Comparison of ENCODE assay signal across 18 cellular contexts in the genomic region with DNA sequence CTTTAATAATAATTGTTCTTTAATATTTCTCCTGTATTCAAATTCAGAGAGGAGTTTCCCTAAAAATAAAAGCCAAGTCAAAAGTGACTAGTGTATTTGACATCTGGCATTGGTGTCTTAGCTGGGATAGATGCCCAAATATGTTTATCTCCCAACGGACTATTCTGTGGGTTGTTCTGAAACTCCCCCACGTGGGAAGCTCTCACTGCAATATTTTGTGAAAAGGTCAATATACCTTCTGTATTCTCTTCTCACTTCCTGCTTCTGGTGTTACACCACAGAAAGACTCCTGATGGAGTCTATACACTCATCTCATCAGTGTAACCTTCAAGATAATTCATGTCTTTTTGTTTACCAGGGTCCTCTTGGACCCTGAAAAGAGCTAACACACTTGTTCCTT.
DNase-seq lines count a peak whose midpoint lies in the region; ATAC-seq and TF ChIP-seq lines count a peak whose summit lies in the region.
"Had no signal": no experiment of that assay in that cellular context is flagged by ENCODE, and none has a peak within 500 bp of the region (broad histone marks: within the 10 kb centered on the region; RNA-seq: fewer than 3 reads in every experiment).

No MANE protein-coding gene starts in this region.

- H3K36me3 Mint-ChIP-seq in natural killer cell treated with Interleukin-12 subunit alpha and Interleukin-12 subunit beta and Interleukin-15 and Interleukin-18, amount 100 ng/mL, for 72 hours, result no peaks in the 10 kb centered on the region
- no peaks in the 10 kb centered on the region for H3K36me3 Mint-ChIP-seq in activated CD4-positive, alpha-beta T cell treated with anti-CD3 and anti-CD28 coated beads, Interleukin-2, amount 10 ng/mL, durations not matched to agents 24 days and 14 days (ENCODE audit: low read depth)

- no peak for DNase-seq in natural killer cell treated with Interleukin-12 subunit alpha and Interleukin-12 subunit beta and Interleukin-15 and Interleukin-18, amount 100 ng/mL, for 72 hours (ENCODE audit: low spot score)
- DNase-seq in activated CD4-positive, alpha-beta T cell treated with anti-CD3 and anti-CD28 coated beads, Interleukin-2, amount 10 ng/mL, durations not matched to agents 24 days and 14 days, result no peak
- no peak for DNase-seq in 8988T
- DNase-seq: activated CD8-positive, alpha-beta T cell treated with anti-CD3 and anti-CD28 coated beads for 36 hours; Caco-2; GDM1; H9; NCI-H2171 treated with DMSO at 0.1 percent for 48 hours; ovary; sigmoid colon had no signal

- no peak for TF ChIP-seq CTCF in OCI-LY3 (IDR thresholded peaks at IDR 0.05; ENCODE audit: low read depth, low read length)

- no peak overlapping the region for H3K27ac Mint-ChIP-seq in natural killer cell treated with Interleukin-12 subunit alpha and Interleukin-12 subunit beta and Interleukin-15 and Interleukin-18, amount 100 ng/mL, for 72 hours
- H3K27ac Mint-ChIP-seq in activated CD4-positive, alpha-beta T cell treated with anti-CD3 and anti-CD28 coated beads, Interleukin-2, amount 10 ng/mL, durations not matched to agents 24 days and 14 days, result no peak overlapping the region
- H3K27ac Mint-ChIP-seq: activated CD8-positive, alpha-beta T cell treated with anti-CD3 and anti-CD28 coated beads for 36 hours; H9 had no signal

- H2AFZ ChIP-seq in OCI-LY3 (ENCODE audit: low read depth, low read length), result peak overlapping the region; percentile 85

- H3K36me3 ChIP-seq in OCI-LY3 (replicated peaks; ENCODE audit: low read depth, low read length), result no peaks in the 10 kb centered on the region
- H3K36me3 ChIP-seq: ovary, sigmoid colon, suprapubic skin had no signal

- H3K9ac ChIP-seq in OCI-LY3 (ENCODE audit: low read length), result no peak overlapping the region

- H3K4me3 ChIP-seq in OCI-LY3 (ENCODE audit: low read length), result no peak overlapping the region
- H3K4me3 ChIP-seq: ovary, sigmoid colon, suprapubic skin had no signal

- H3K4me3 Mint-ChIP-seq in natural killer cell treated with Interleukin-12 subunit alpha and Interleukin-12 subunit beta and Interleukin-15 and Interleukin-18, amount 100 ng/mL, for 72 hours, result no peak overlapping the region
- no peak overlapping the region for H3K4me3 Mint-ChIP-seq in activated CD4-positive, alpha-beta T cell treated with anti-CD3 and anti-CD28 coated beads, Interleukin-2, amount 10 ng/mL, durations not matched to agents 24 days and 14 days
- H3K4me3 Mint-ChIP-seq: activated CD8-positive, alpha-beta T cell treated with anti-CD3 and anti-CD28 coated beads for 36 hours; central memory CD8-positive, alpha-beta T cell; H9 had no signal

- H3K4me1 ChIP-seq in OCI-LY3 (ENCODE audit: low read length), result peaks cover 6% of the 10 kb centered on the region
- H3K4me1 ChIP-seq: Caco-2, sigmoid colon, suprapubic skin had no signal

- H4K20me1 ChIP-seq in OCI-LY3 (ENCODE audit: insufficient read depth, low read length), result no peaks in the 10 kb centered on the region

- intact Hi-C loops in activated CD4-positive, alpha-beta T cell treated with anti-CD3 and anti-CD28 coated beads, Interleukin-2, amount 10 ng/mL, durations not matched to agents 24 days and 14 days (cut with micrococcal nuclease), result no loop called here

- peak overlapping the region; percentile 4; the same call in 1 of the 2 replicates for H3K4me2 ChIP-seq in OCI-LY3 (ENCODE audit: low read length)

- H3K27me3 ChIP-seq in OCI-LY3 (ENCODE audit: low read depth, low read length), result no peaks in the 10 kb centered on the region
- H3K27me3 ChIP-seq: ovary, sigmoid colon, suprapubic skin had no signal

- ATAC-seq in GM18861 (IDR thresholded peaks at IDR 0.05; ENCODE audit: unreplicated experiment) (peak; percentile 44), HG02610 (IDR thresholded peaks at IDR 0.05; ENCODE audit: unreplicated experiment) (peak; percentile 83), HG03139 (IDR thresholded peaks at IDR 0.05; ENCODE audit: unreplicated experiment) (peak; percentile 75), HG03439 (IDR thresholded peaks at IDR 0.05; ENCODE audit: unreplicated experiment) (no peak)
- no peak for ATAC-seq in natural killer cell treated with Interleukin-12 subunit alpha and Interleukin-12 subunit beta and Interleukin-15 and Interleukin-18, amount 100 ng/mL, for 72 hours
- ATAC-seq: activated CD8-positive, alpha-beta T cell treated with anti-CD3 and anti-CD28 coated beads for 36 hours; left lobe of liver had no signal

- no peaks in the 10 kb centered on the region for H3K27me3 Mint-ChIP-seq in natural killer cell treated with Interleukin-12 subunit alpha and Interleukin-12 subunit beta and Interleukin-15 and Interleukin-18, amount 100 ng/mL, for 72 hours
- H3K27me3 Mint-ChIP-seq in activated CD4-positive, alpha-beta T cell treated with anti-CD3 and anti-CD28 coated beads, Interleukin-2, amount 10 ng/mL, durations not matched to agents 24 days and 14 days, result no peaks in the 10 kb centered on the region
- H3K27me3 Mint-ChIP-seq: activated CD8-positive, alpha-beta T cell treated with anti-CD3 and anti-CD28 coated beads for 36 hours; central memory CD8-positive, alpha-beta T cell had no signal

- H3K9me3 Mint-ChIP-seq in natural killer cell treated with Interleukin-12 subunit alpha and Interleukin-12 subunit beta and Interleukin-15 and Interleukin-18, amount 100 ng/mL, for 72 hours, result peaks cover 16% of the 10 kb centered on the region
- no peaks in the 10 kb centered on the region for H3K9me3 Mint-ChIP-seq in activated CD4-positive, alpha-beta T cell treated with anti-CD3 and anti-CD28 coated beads, Interleukin-2, amount 10 ng/mL, durations not matched to agents 24 days and 14 days
- H3K9me3 Mint-ChIP-seq: activated CD8-positive, alpha-beta T cell treated with anti-CD3 and anti-CD28 coated beads for 36 hours; H9 had no signal

- no peak overlapping the region for H3K27ac ChIP-seq in OCI-LY3 (ENCODE audit: low read length)
- H3K27ac ChIP-seq: ovary, sigmoid colon, suprapubic skin had no signal

- no peaks in the 10 kb centered on the region for H3K79me2 ChIP-seq in OCI-LY3 (ENCODE audit: low read length)

- no peaks in the 10 kb centered on the region for H3K4me1 Mint-ChIP-seq in natural killer cell treated with Interleukin-12 subunit alpha and Interleukin-12 subunit beta and Interleukin-15 and Interleukin-18, amount 100 ng/mL, for 72 hours (ENCODE audit: low read depth in 2 of 2)
- no peaks in the 10 kb centered on the region for H3K4me1 Mint-ChIP-seq in activated CD4-positive, alpha-beta T cell treated with anti-CD3 and anti-CD28 coated beads, Interleukin-2, amount 10 ng/mL, durations not matched to agents 24 days and 14 days
- H3K4me1 Mint-ChIP-seq: central memory CD8-positive, alpha-beta T cell; H9 had no signal

- H3K9me3 ChIP-seq in OCI-LY3 (ENCODE audit: insufficient read depth, low read length), result peaks cover 4% of the 10 kb centered on the region; the same call in 1 of the 2 replicates
- H3K9me3 ChIP-seq: Caco-2, ovary, sigmoid colon, suprapubic skin had no signal

Comparison
In these comparisons a context has a peak if more than half of its experiments do, and no peak if none do; other contexts are left out.
1. ATAC-seq: peak in GM18861 (single experiment), HG02610 (single experiment) and HG03139 (single experiment); none in natural killer cell treated with Interleukin-12 subunit alpha and Interleukin-12 subunit beta and Interleukin-15 and Interleukin-18, amount 100 ng/mL, for 72 hours (0 of 2) and HG03439 (single experiment).